Comparison of ENCODE assay signal across 8 cellular contexts in the genomic region with DNA sequence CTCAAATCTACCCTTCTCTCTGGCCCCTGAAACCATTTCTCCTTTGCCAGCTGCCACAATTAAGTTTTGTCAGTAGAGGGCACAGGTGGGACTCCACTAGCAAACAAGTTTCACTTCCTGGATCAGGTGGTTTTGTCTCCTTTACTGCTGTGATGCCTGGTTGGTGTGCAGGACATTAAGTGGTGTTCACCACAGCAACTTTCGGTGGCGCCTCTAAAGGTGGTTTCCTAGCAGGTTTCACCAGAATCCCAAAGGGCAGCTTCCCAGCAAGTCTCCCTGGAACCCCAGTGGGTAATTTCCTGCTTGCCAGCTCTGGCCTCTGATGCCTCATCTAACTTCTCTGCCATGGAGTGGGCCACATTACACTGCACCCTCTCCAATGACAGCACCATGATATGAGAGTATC. TPM values are rescaled to one million over a fixed set of nuclear protein-coding genes. Genes with fewer than 3 reads are reported as not detected.
DNase-seq lines count a peak whose midpoint lies in the region; ATAC-seq and TF ChIP-seq lines count a peak whose summit lies in the region.

No MANE protein-coding gene starts in this region.

- no peaks in the 10 kb centered on the region for H3K9me3 Mint-ChIP-seq in glutamatergic neuron (ENCODE audit: unreplicated experiment)

- no peak overlapping the region for H3K4me3 Mint-ChIP-seq in glutamatergic neuron (ENCODE audit: unreplicated experiment)

- H3K27ac ChIP-seq in 22Rv1: no peak overlapping the region

- H3K27ac Mint-ChIP-seq in glutamatergic neuron (ENCODE audit: unreplicated experiment): no peak overlapping the region

- peak; percentile 31 for TF ChIP-seq CTCF in 22Rv1 (IDR thresholded peaks at IDR 0.05)
- TF ChIP-seq CTCF in glutamatergic neuron (IDR thresholded peaks at IDR 0.05; ENCODE audit: partially characterized antibody, unreplicated experiment): no peak

- peak; percentile 99 for ATAC-seq in GM18502 (IDR thresholded peaks at IDR 0.05; ENCODE audit: poor library complexity, unreplicated experiment)
- peak; percentile 99 for ATAC-seq in HG02678 (IDR thresholded peaks at IDR 0.05; ENCODE audit: unreplicated experiment)

- H3K27me3 Mint-ChIP-seq in glutamatergic neuron (ENCODE audit: unreplicated experiment): no peaks in the 10 kb centered on the region

- TF ChIP-seq POLR2A in erythroblast (IDR thresholded peaks at IDR 0.05; ENCODE audit: low read length): no peak

- DNase-seq in NCI-H2171 treated with DMSO at 0.1 percent for 48 hours (lab: John Stamatoyannopoulos, UW) (peak; percentile 36), erythroblast (lab: John Stamatoyannopoulos, UW) (peak; percentile 10 to 31), glutamatergic neuron (no peak), amygdala (lab: John Stamatoyannopoulos, UW) (no peak), NCI-H1694 (lab: John Stamatoyannopoulos, UW) (no peak)

- H3K36me3 Mint-ChIP-seq in glutamatergic neuron (ENCODE audit: unreplicated experiment): peaks cover 14% of the 10 kb centered on the region

- H3K4me1 Mint-ChIP-seq in glutamatergic neuron (ENCODE audit: low read depth, unreplicated experiment): no peaks in the 10 kb centered on the region

RNA-seq across cellular contexts. Expression of gene MED4, which starts 16.6 kb away (rescaled TPM):
- 57.1 TPM for total RNA-seq in glutamatergic neuron (ENCODE audit: unreplicated experiment)

RNA-seq across cellular contexts. Expression of gene NUDT15, which starts 40.7 kb away (rescaled TPM):
- total RNA-seq in glutamatergic neuron (ENCODE audit: unreplicated experiment): 13.7 TPM

Comparison
In these comparisons a context has a peak if more than half of its experiments do, and no peak if none do; other contexts are left out.
1. DNase-seq: peak in NCI-H2171 treated with DMSO at 0.1 percent for 48 hours (single experiment) and erythroblast (2 of 2); none in glutamatergic neuron (single experiment), amygdala (0 of 56) and NCI-H1694 (single experiment).